ENCODE assay signal across 21 cellular contexts in genomic region chr6:45560421-45560820, GRCh38.
"Had no signal": no experiment of that assay in that cellular context is flagged by ENCODE, and none has a peak within 500 bp of the region (broad histone marks: within the 10 kb centered on the region; RNA-seq: fewer than 3 reads in every experiment).

No MANE protein-coding gene starts in this region.

- H3K27me3 Mint-ChIP-seq: stimulated activated naive CD8-positive, alpha-beta T cell treated with anti-CD3 and anti-CD28 coated beads, Interleukin-15, amount 100 ng/mL, for 72 hours had no signal

- H3K27me3 ChIP-seq: dorsolateral prefrontal cortex, gastrocnemius medialis, ovary, sigmoid colon, suprapubic skin, transverse colon, upper lobe of right lung, uterus had no signal

- H3K4me1 Mint-ChIP-seq: natural killer cell had no signal

- H3K9me3 Mint-ChIP-seq: memory B cell, natural killer cell had no signal

- ATAC-seq: gastrocnemius medialis; left lobe of liver; natural killer cell; psoas muscle; right cardiac atrium; stimulated activated naive CD8-positive, alpha-beta T cell treated with anti-CD3 and anti-CD28 coated beads, Interleukin-15, amount 100 ng/mL, for 72 hours; upper lobe of right lung had no signal

- DNase-seq: dorsolateral prefrontal cortex; effector CD4-positive, alpha-beta T cell; foreskin fibroblast; gastrocnemius medialis; head of caudate nucleus; natural killer cell; occipital lobe; ovary; posterior cingulate gyrus; psoas muscle; right cardiac atrium; sigmoid colon; stimulated activated CD4-positive, alpha-beta T cell treated with anti-CD3 and anti-CD28 coated beads, Interleukin-2, amount 100 ng/mL, for 24 hours; stimulated activated naive CD8-positive, alpha-beta T cell treated with anti-CD3 and anti-CD28 coated beads, Interleukin-15, amount 100 ng/mL, for 72 hours; transverse colon; upper lobe of right lung; uterus had no signal

- H3K27ac ChIP-seq: dorsolateral prefrontal cortex, gastrocnemius medialis, ovary, psoas muscle, sigmoid colon, suprapubic skin, transverse colon, upper lobe of right lung, uterus had no signal

- H3K4me3 ChIP-seq: dorsolateral prefrontal cortex, gastrocnemius medialis, lung, ovary, psoas muscle, sigmoid colon, suprapubic skin, transverse colon, upper lobe of right lung, uterus had no signal

- H3K9me3 ChIP-seq: gastrocnemius medialis, ovary, psoas muscle, sigmoid colon, suprapubic skin, transverse colon, upper lobe of right lung, uterus had no signal

- H3K36me3 Mint-ChIP-seq: memory B cell, natural killer cell had no signal

- H3K36me3 ChIP-seq: gastrocnemius medialis, ovary, sigmoid colon, suprapubic skin, transverse colon, upper lobe of right lung, uterus had no signal

- H3K27ac Mint-ChIP-seq: memory B cell; natural killer cell; stimulated activated naive CD8-positive, alpha-beta T cell treated with anti-CD3 and anti-CD28 coated beads, Interleukin-15, amount 100 ng/mL, for 72 hours had no signal

- H3K4me3 Mint-ChIP-seq: memory B cell; natural killer cell; stimulated activated naive CD8-positive, alpha-beta T cell treated with anti-CD3 and anti-CD28 coated beads, Interleukin-15, amount 100 ng/mL, for 72 hours had no signal
